1 cellular context compared by ENCODE assay signal in genomic region chr1:15370781-15371467, GRCh38.
A peak's percentile ranks its signal among the peaks of the same experiment; 100 is the strongest.
TF ChIP-seq lines count a peak whose summit lies in the region.

No MANE protein-coding gene starts in this region.

TF ChIP-seq in HepG2, 621 proteins besides CTCF, POLR2A, EP300 and RAD21 (continued from another document and continues in another):
- TF ChIP-seq SP5 (CRISPR knock-in tag; IDR thresholded peaks at IDR 0.05; ENCODE audit: borderline replicate concordance, low read depth) (0 out of 2 replicates have a peak, but pooled peaks have one; percentile 16), CAMTA2 (CRISPR knock-in tag; IDR thresholded peaks at IDR 0.05; ENCODE audit: borderline replicate concordance) (no peak), ZNF326 (CRISPR knock-in tag; IDR thresholded peaks at IDR 0.05; ENCODE audit: borderline replicate concordance) (no peak), ZNF274 (CRISPR knock-in tag; IDR thresholded peaks at IDR 0.05) (no peak), TBX2 (CRISPR knock-in tag; IDR thresholded peaks at IDR 0.05; ENCODE audit: borderline replicate concordance) (no peak), CENPX (CRISPR knock-in tag; IDR thresholded peaks at IDR 0.05) (no peak), ZNF674 (CRISPR knock-in tag; IDR thresholded peaks at IDR 0.05; ENCODE audit: low read depth) (no peak), THYN1 (CRISPR knock-in tag; IDR thresholded peaks at IDR 0.05; ENCODE audit: borderline replicate concordance, low read depth) (no peak), GPBP1L1 (CRISPR knock-in tag; IDR thresholded peaks at IDR 0.05) (no peak), ZBTB14 (CRISPR knock-in tag; IDR thresholded peaks at IDR 0.05) (no peak), SALL1 (CRISPR knock-in tag; IDR thresholded peaks at IDR 0.05) (peak; percentile 97), JUNB (CRISPR knock-in tag; IDR thresholded peaks at IDR 0.05; ENCODE audit: borderline replicate concordance) (no peak), ZGPAT (CRISPR knock-in tag; IDR thresholded peaks at IDR 0.05) (0 out of 2 replicates have a peak, but pooled peaks have one; percentile 22), FOXK1 (CRISPR knock-in tag; IDR thresholded peaks at IDR 0.05; ENCODE audit: borderline replicate concordance, low read depth) (no peak), RXRB (CRISPR knock-in tag; IDR thresholded peaks at IDR 0.05; ENCODE audit: borderline replicate concordance) (peak; percentile 53), RCOR2 (CRISPR knock-in tag; IDR thresholded peaks at IDR 0.05) (peak; percentile 18; the same call in 1 of the 2 replicates), TMF1 (CRISPR knock-in tag; IDR thresholded peaks at IDR 0.05; ENCODE audit: low read depth) (no peak), TCF12 (IDR thresholded peaks at IDR 0.05) (no peak), TCF12 (CRISPR knock-in tag; IDR thresholded peaks at IDR 0.05) (no peak), ZFP82 (CRISPR knock-in tag; IDR thresholded peaks at IDR 0.05; ENCODE audit: borderline replicate concordance) (no peak), ZNF430 (CRISPR knock-in tag; IDR thresholded peaks at IDR 0.05) (no peak), ZNF205 (CRISPR knock-in tag; IDR thresholded peaks at IDR 0.05) (no peak), ZNF12 (CRISPR knock-in tag; IDR thresholded peaks at IDR 0.05) (no peak), ZNF3 (CRISPR knock-in tag; IDR thresholded peaks at IDR 0.05) (no peak), MIER3 (CRISPR knock-in tag; IDR thresholded peaks at IDR 0.05; ENCODE audit: borderline replicate concordance) (peak; percentile 18; the same call in 1 of the 2 replicates), ZNF563 (CRISPR knock-in tag; IDR thresholded peaks at IDR 0.05) (no peak), CENPBD1 (CRISPR knock-in tag; IDR thresholded peaks at IDR 0.05; ENCODE audit: borderline replicate concordance, low read depth) (no peak), ZNF562 (CRISPR knock-in tag; IDR thresholded peaks at IDR 0.05; ENCODE audit: borderline replicate concordance) (no peak), TARDBP (CRISPR knock-in tag; IDR thresholded peaks at IDR 0.05) (no peak), ZNF441 (CRISPR knock-in tag; IDR thresholded peaks at IDR 0.05; ENCODE audit: borderline replicate concordance) (peak; percentile 36; the same call in 1 of the 2 replicates), AGO2 (optimal IDR thresholded peaks at IDR 0.05; ENCODE audit: low read depth, low read length) (no peak), NFKBIZ (CRISPR knock-in tag; IDR thresholded peaks at IDR 0.05) (no peak), HDAC1 (CRISPR knock-in tag; IDR thresholded peaks at IDR 0.05) (peak; percentile 91), REXO4 (CRISPR knock-in tag; IDR thresholded peaks at IDR 0.05; ENCODE audit: borderline replicate concordance) (no peak), NFE2L2 (IDR thresholded peaks at IDR 0.05; ENCODE audit: low read length) (no peak), SKIL (CRISPR knock-in tag; IDR thresholded peaks at IDR 0.05; ENCODE audit: borderline replicate concordance) (0 out of 2 replicates have a peak, but pooled peaks have one; percentile 34), ZNF609 (CRISPR knock-in tag; IDR thresholded peaks at IDR 0.05; ENCODE audit: borderline replicate concordance) (peak; percentile 25; the same call in 1 of the 2 replicates), CEBPZ (IDR thresholded peaks at IDR 0.05; ENCODE audit: low read length) (no peak), HNRNPLL (IDR thresholded peaks at IDR 0.05; ENCODE audit: low read depth, low read length, poor library complexity, severe bottlenecking) (peak; percentile 28), AHR (CRISPR knock-in tag; IDR thresholded peaks at IDR 0.05) (0 out of 2 replicates have a peak, but pooled peaks have one; percentile 22), ZNF652 (CRISPR knock-in tag; IDR thresholded peaks at IDR 0.05; ENCODE audit: borderline replicate concordance, low read depth) (no peak), EED (CRISPR knock-in tag; IDR thresholded peaks at IDR 0.05) (no peak), ATF7 (IDR thresholded peaks at IDR 0.05) (no peak), ATF7 (CRISPR knock-in tag; IDR thresholded peaks at IDR 0.05) (no peak), ZSCAN22 (CRISPR knock-in tag; IDR thresholded peaks at IDR 0.05) (no peak), PLRG1 (conservative IDR thresholded peaks at IDR 0.05) (no peak), NR3C1 (CRISPR knock-in tag; IDR thresholded peaks at IDR 0.05) (no peak), DZIP1 (CRISPR knock-in tag; IDR thresholded peaks at IDR 0.05) (no peak), SIN3A (IDR thresholded peaks at IDR 0.05; ENCODE audit: borderline replicate concordance, low read depth, low read length) (peak; percentile 65; the same call in 1 of the 2 replicates), ZBTB26 (CRISPR knock-in tag; IDR thresholded peaks at IDR 0.05; ENCODE audit: borderline replicate concordance) (no peak)
